Comparison of ENCODE assay signal across 25 cellular contexts in genomic region chr4:185390941-185391340, GRCh38.
"Had no signal": no experiment of that assay in that cellular context is flagged by ENCODE, and none has a peak within 500 bp of the region (broad histone marks: within the 10 kb centered on the region; RNA-seq: fewer than 3 reads in every experiment).

No MANE protein-coding gene starts in this region.

- DNase-seq: dorsolateral prefrontal cortex; effector CD4-positive, alpha-beta T cell; foreskin fibroblast; gastrocnemius medialis; heart left ventricle; mesendoderm; midbrain; naive thymus-derived CD8-positive, alpha-beta T cell; nephron progenitor cell; nucleus accumbens; psoas muscle; right cardiac atrium; sigmoid colon; stimulated activated CD4-positive, alpha-beta T cell treated with anti-CD3 and anti-CD28 coated beads, Interleukin-2, amount 100 ng/mL, for 24 hours; stimulated activated CD4-positive, alpha-beta T cell treated with anti-CD3 and anti-CD28 coated beads, Interleukin-4, amount 100 ng/mL, for 24 hours; stimulated activated naive CD8-positive, alpha-beta T cell treated with anti-CD3 and anti-CD28 coated beads, Interleukin-15, Interleukin-2, amounts not matched to agents 100 U/mL and 50 U/mL, for 24 hours; substantia nigra; testis; tibial artery; upper lobe of left lung had no signal

- ATAC-seq: esophagus mucosa; gastrocnemius medialis; heart left ventricle; left lobe of liver; naive thymus-derived CD8-positive, alpha-beta T cell; psoas muscle; right cardiac atrium; stimulated activated effector memory CD8-positive, alpha-beta T cell treated with anti-CD3 and anti-CD28 coated beads, Interleukin-12 subunit alpha, Interleukin-12 subunit beta, amount 100 ng/mL, for 72 hours; stimulated activated naive CD8-positive, alpha-beta T cell treated with anti-CD3 and anti-CD28 coated beads, Interleukin-15, Interleukin-2, amounts not matched to agents 100 U/mL and 50 U/mL, for 24 hours had no signal

- H3K27ac ChIP-seq: dorsolateral prefrontal cortex, gastrocnemius medialis, heart left ventricle, hepatocyte, psoas muscle, sigmoid colon, testis, tibial artery, upper lobe of left lung had no signal

- H3K4me3 Mint-ChIP-seq: naive thymus-derived CD8-positive, alpha-beta T cell; nephron progenitor cell; stimulated activated effector memory CD8-positive, alpha-beta T cell treated with anti-CD3 and anti-CD28 coated beads, Interleukin-12 subunit alpha, Interleukin-12 subunit beta, amount 100 ng/mL, for 72 hours had no signal

- H3K4me2 ChIP-seq: hepatocyte had no signal

- H3K27me3 ChIP-seq: dorsolateral prefrontal cortex, gastrocnemius medialis, heart left ventricle, hepatocyte, sigmoid colon, testis, tibial artery, upper lobe of left lung had no signal

- H3K9me3 ChIP-seq: gastrocnemius medialis, heart left ventricle, psoas muscle, sigmoid colon, testis, tibial artery, upper lobe of left lung had no signal

- H3K79me2 ChIP-seq: hepatocyte had no signal

- H3K4me1 ChIP-seq: psoas muscle, testis had no signal

- H3K36me3 Mint-ChIP-seq: naive thymus-derived CD8-positive, alpha-beta T cell; stimulated activated effector memory CD8-positive, alpha-beta T cell treated with anti-CD3 and anti-CD28 coated beads, Interleukin-12 subunit alpha, Interleukin-12 subunit beta, amount 100 ng/mL, for 72 hours had no signal

- H2AFZ ChIP-seq: hepatocyte had no signal

- H3K36me3 ChIP-seq: gastrocnemius medialis, heart left ventricle, sigmoid colon, tibial artery, upper lobe of left lung had no signal

- H3K9me3 Mint-ChIP-seq: stimulated activated effector memory CD8-positive, alpha-beta T cell treated with anti-CD3 and anti-CD28 coated beads, Interleukin-12 subunit alpha, Interleukin-12 subunit beta, amount 100 ng/mL, for 72 hours had no signal

- H3K27ac Mint-ChIP-seq: nephron progenitor cell; stimulated activated effector memory CD8-positive, alpha-beta T cell treated with anti-CD3 and anti-CD28 coated beads, Interleukin-12 subunit alpha, Interleukin-12 subunit beta, amount 100 ng/mL, for 72 hours had no signal

- H3K4me3 ChIP-seq: dorsolateral prefrontal cortex, gastrocnemius medialis, heart left ventricle, hepatocyte, lung, psoas muscle, sigmoid colon, testis, tibial artery, upper lobe of left lung had no signal
